ENCODE assay signal across 13 cellular contexts in the genomic region with DNA sequence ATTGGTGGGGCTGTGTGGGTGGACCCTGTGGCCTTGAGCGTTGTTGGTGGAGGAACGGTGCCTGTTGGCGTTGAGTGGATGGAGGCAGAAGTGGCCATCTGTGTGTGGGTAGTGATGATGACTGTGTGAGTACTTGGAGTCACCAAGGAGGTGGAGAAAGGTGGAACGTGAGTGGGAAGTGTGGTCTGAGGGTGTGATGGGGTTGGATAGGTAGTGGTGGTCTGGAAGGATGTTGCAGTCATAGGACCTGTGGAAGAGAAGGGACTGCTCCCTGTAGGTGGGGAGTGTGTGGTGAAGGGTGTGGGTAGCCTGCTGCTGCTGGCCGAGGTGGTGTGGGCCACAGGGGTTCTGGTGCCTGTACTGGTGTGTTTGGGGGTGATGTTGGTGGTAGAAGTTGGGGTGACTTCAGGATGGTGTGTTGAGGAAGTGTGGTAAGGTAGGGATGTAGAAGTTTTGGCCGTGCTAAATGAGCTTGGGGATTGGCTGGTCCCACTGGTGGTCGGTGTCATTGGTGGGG. TPM values are rescaled to one million over a fixed set of nuclear protein-coding genes. Genes with fewer than 3 reads are reported as not detected.
A peak's percentile ranks its signal among the peaks of the same experiment; 100 is the strongest.
DNase-seq lines count a peak whose midpoint lies in the region; ATAC-seq, FAIRE-seq and TF ChIP-seq lines count a peak whose summit lies in the region.
"Not testable (repeated sequence)": the region's sequence is repeated elsewhere in the genome, so short reads cannot be mapped to it uniquely, and the experiment has no call there.
"Had no signal": no experiment of that assay in that cellular context is flagged by ENCODE, and none has a peak within 500 bp of the region (broad histone marks: within the 10 kb centered on the region; RNA-seq: fewer than 3 reads in every experiment).

No MANE protein-coding gene starts in this region.

- not testable (repeated sequence) for TF ChIP-seq CTCF in H1 (IDR thresholded peaks at IDR 0.05; ENCODE audit: control extremely low read depth in 1 of 3, insufficient read depth in 1 of 3, low read depth in 1 of 3, low read length in 3 of 3); heart left ventricle (IDR thresholded peaks at IDR 0.05); gastrocnemius medialis (IDR thresholded peaks at IDR 0.05 in 4 of 5, conservative IDR thresholded peaks at IDR 0.05 in 1 of 5)

- peaks cover 20% of the 10 kb centered on the region for H3K9me3 Mint-ChIP-seq in T-helper 1 cell treated with Interleukin-12 subunit alpha and Interleukin-12 subunit beta and Interleukin-4 antibody, amounts not matched to agents 30 μg/mL and 1 μg/mL, for 36 hours

- H3K27me3 Mint-ChIP-seq in T-helper 1 cell treated with Interleukin-12 subunit alpha and Interleukin-12 subunit beta and Interleukin-4 antibody, amounts not matched to agents 30 μg/mL and 1 μg/mL, for 36 hours (ENCODE audit: low read depth) = not testable (repeated sequence)

- not testable (repeated sequence) for TF ChIP-seq POLR2A in GM12891 (IDR thresholded peaks at IDR 0.05; ENCODE audit: low read depth, low read length); H1 (IDR thresholded peaks at IDR 0.05; ENCODE audit: control extremely low read depth in 1 of 2, low read depth in 2 of 2, low read length in 2 of 2); heart left ventricle (IDR thresholded peaks at IDR 0.05); gastrocnemius medialis (IDR thresholded peaks at IDR 0.05)

- H3K79me1 ChIP-seq in H1 (ENCODE audit: low read depth, low read length) (peaks cover 12% of the 10 kb centered on the region), mesendoderm (ENCODE audit: low read length) (peaks cover 11% of the 10 kb centered on the region)

- H2BK5ac ChIP-seq in H1 (ENCODE audit: low read depth, low read length) = peak overlapping the region; percentile 91
- not testable (repeated sequence) for H2BK5ac ChIP-seq in mesendoderm (ENCODE audit: low read length)

- POLR2A ChIA-PET in H1 (lab: Charles Lee; ENCODE audit: partially characterized antibody) = interaction anchor here (1.2 to 3.0 kb wide), 4 partner anchors 9 to 88 kb away, joined by 3 to 12 read pairs (median 6); no protein-coding TSS in a partner anchor

- not testable (repeated sequence) for H3K4me3 ChIP-seq in H1 (ENCODE audit: extremely low read depth in 1 of 4, insufficient read depth in 2 of 4, low read depth in 3 of 4, low read length in 4 of 4); heart left ventricle; gastrocnemius medialis
- H3K4me3 ChIP-seq in mesendoderm (ENCODE audit: low read length) = peak overlapping the region; percentile 2

- not testable (repeated sequence) for H3K18ac ChIP-seq in H1 (ENCODE audit: extremely low read depth, low read length); mesendoderm (ENCODE audit: low read length)

- not testable (repeated sequence) for DNase-seq in GM12891 (ENCODE audit: insufficient read length, low spot score); H1 (ENCODE audit: low read depth in 1 of 2, low spot score in 2 of 2); heart left ventricle; mesendoderm; gastrocnemius medialis; urothelium cell line (ENCODE audit: low spot score)
- peak; percentile 21 for DNase-seq in activated naive CD4-positive, alpha-beta T cell treated with Interleukin-2 at 50 U/mL for 16 hours

- H4K91ac ChIP-seq in H1 (replicated peaks; ENCODE audit: insufficient read length, low read length) = not testable (repeated sequence)

- not testable (repeated sequence) for H2BK15ac ChIP-seq in H1 (ENCODE audit: low read length); mesendoderm (replicated peaks; ENCODE audit: low read depth)

- CTCF ChIA-PET in H1 (lab: Charles Lee; ENCODE audit: partially characterized antibody) = interaction anchor here (0.9 to 2.0 kb wide), 8 partner anchors 11 to 168 kb away, joined by 3 to 6 read pairs (median 3); no protein-coding TSS in a partner anchor

- not testable (repeated sequence) for H3K56ac ChIP-seq in H1 (replicated peaks; ENCODE audit: insufficient read length, low read depth, low read length); mesendoderm (ENCODE audit: low read length)

- H3K23ac ChIP-seq in H1 (ENCODE audit: insufficient read length); mesendoderm (ENCODE audit: low read length): not testable (repeated sequence)

- peaks cover 16% of the 10 kb centered on the region for H3K4me1 Mint-ChIP-seq in T-helper 1 cell treated with Interleukin-12 subunit alpha and Interleukin-12 subunit beta and Interleukin-4 antibody, amounts not matched to agents 30 μg/mL and 1 μg/mL, for 36 hours (ENCODE audit: low read depth)

- not testable (repeated sequence) for H2BK120ac ChIP-seq in H1 (replicated peaks; ENCODE audit: low read depth, low read length); mesendoderm (ENCODE audit: low read depth, low read length)

- H3K27ac Mint-ChIP-seq in T-helper 1 cell treated with Interleukin-12 subunit alpha and Interleukin-12 subunit beta and Interleukin-4 antibody, amounts not matched to agents 30 μg/mL and 1 μg/mL, for 36 hours = peak overlapping the region; percentile 6

- not testable (repeated sequence) for H3K14ac ChIP-seq in H1 (ENCODE audit: insufficient read length)

- not testable (repeated sequence) for H3K9ac ChIP-seq in H1 (replicated peaks in 1 of 4; ENCODE audit: extremely low read depth in 1 of 4, low read depth in 3 of 4, low read length in 3 of 4); mesendoderm (ENCODE audit: low read length)

- H4K20me1 ChIP-seq in H1 (replicated peaks in 1 of 2; ENCODE audit: control insufficient read depth in 1 of 2, insufficient read depth in 2 of 2, low read length in 2 of 2) = peaks cover under 1 to 11% of the 10 kb centered on the region in 2 experiments

- not testable (repeated sequence) for H3K27ac ChIP-seq in H1 (ENCODE audit: low read depth, low read length); heart left ventricle; mesendoderm (ENCODE audit: low read depth, low read length); gastrocnemius medialis

- peak overlapping the region; percentile 84; the same call in 1 of the 2 replicates for H2AK5ac ChIP-seq in H1 (ENCODE audit: low read depth, low read length)
- H2AK5ac ChIP-seq in mesendoderm (ENCODE audit: low read length) = not testable (repeated sequence)

- not testable (repeated sequence) for H3K4me2 ChIP-seq in H1 (ENCODE audit: insufficient read depth in 1 of 2, low read depth in 2 of 2, low read length in 2 of 2); mesendoderm (ENCODE audit: low read length)

- not testable (repeated sequence) for H3K27me3 ChIP-seq in H1 (replicated peaks in 1 of 4; ENCODE audit: control insufficient read depth in 3 of 4, extremely low read depth in 1 of 4, insufficient read depth in 3 of 4, low read length in 3 of 4); heart left ventricle; mesendoderm (ENCODE audit: insufficient read depth, low read length, poor library complexity); gastrocnemius medialis

- H3K4ac ChIP-seq in H1 (replicated peaks; ENCODE audit: insufficient read length, low read depth, low read length); mesendoderm (ENCODE audit: low read depth, low read length): not testable (repeated sequence)

- H3K36me3 ChIP-seq in H1 (ENCODE audit: control insufficient read depth in 2 of 4, insufficient read depth in 4 of 4, low read length in 3 of 4); mesendoderm (ENCODE audit: control insufficient read depth, insufficient read depth, low read length); gastrocnemius medialis: not testable (repeated sequence)
- peaks cover 0 to 22% (median 7%) of the 10 kb centered on the region in 9 donors for H3K36me3 ChIP-seq in heart left ventricle

- not testable (repeated sequence) for H3K23me2 ChIP-seq in H1 (ENCODE audit: low read depth, low read length)

- H2BK20ac ChIP-seq in H1 (ENCODE audit: low read length) = 0 out of 2 replicates have a peak overlapping the region, but pooled peaks have one; percentile 40

- H2BK12ac ChIP-seq in H1 (ENCODE audit: low read depth, low read length) = peak overlapping the region; percentile 75; the same call in 1 of the 2 replicates

- 64% methylated on average over 7 of the region's 7 CpGs; no CpG with 5 or more reads in 1 of the 2 experiments for WGBS in H1 (ENCODE audit: extremely low coverage in 1 of 2, insufficient coverage in 1 of 2, insufficient read length in 1 of 2, insufficient replicate concordance in 2 of 2, low coverage in 1 of 2, low lambda C conversion rate in 2 of 2, missing lambda C conversion rate in 1 of 2), 2 experiments
- 65 to 74% (median 70%) methylated on average over 7 of the region's 7 CpGs for WGBS in heart left ventricle, 4 donors
- 100% methylated on average over 1 of the region's 7 CpGs for WGBS in mesendoderm (ENCODE audit: extremely low coverage, insufficient coverage, low lambda C conversion rate)

- H3K36me3 Mint-ChIP-seq in T-helper 1 cell treated with Interleukin-12 subunit alpha and Interleukin-12 subunit beta and Interleukin-4 antibody, amounts not matched to agents 30 μg/mL and 1 μg/mL, for 36 hours (ENCODE audit: low read depth) = not testable (repeated sequence)

- not testable (repeated sequence) for TF ChIP-seq RAD21 in H1 (IDR thresholded peaks at IDR 0.05 in 1 of 2, conservative IDR thresholded peaks at IDR 0.05 in 1 of 2; ENCODE audit: low read depth in 2 of 2, low read length in 2 of 2)

- H3K9me3 ChIP-seq in H1 (ENCODE audit: insufficient read depth in 2 of 2, low read depth in 1 of 2, low read length in 1 of 2); heart left ventricle; gastrocnemius medialis: not testable (repeated sequence)

- TF ChIP-seq EP300 in H1 (IDR thresholded peaks at IDR 0.05; ENCODE audit: borderline replicate concordance in 1 of 2, low read depth in 2 of 2, low read length in 2 of 2) = not testable (repeated sequence)

- FAIRE-seq in GM12891 (lab: Jason Lieb, UNC) = peak; percentile 100
- FAIRE-seq in H1 (lab: Jason Lieb, UNC) = peak; percentile 100
- peak; percentile 100 for FAIRE-seq in urothelium cell line (lab: Jason Lieb, UNC)

- intact Hi-C loops in heart left ventricle (cut with DNase I); gastrocnemius medialis (cut with DNase I; ENCODE audit: low total_unique reads): not testable (repeated sequence)

- in situ Hi-C loops in gastrocnemius medialis (cut with MboI; ENCODE audit: low sequenced_read_pairs in 4 of 4) = not testable (repeated sequence)

- not testable (repeated sequence) for H2AFZ ChIP-seq in H1 (ENCODE audit: low read length)

- peak in 3 of 4 donors; percentile 25 to 39 (median 35) for ATAC-seq in heart left ventricle
- ATAC-seq in gastrocnemius medialis = peak; percentile 17 to 49

- H4K8ac ChIP-seq in H1 (ENCODE audit: extremely low read depth, insufficient read depth, low read length); mesendoderm (ENCODE audit: low read depth, low read length): not testable (repeated sequence)

- H3K4me3 Mint-ChIP-seq in T-helper 1 cell treated with Interleukin-12 subunit alpha and Interleukin-12 subunit beta and Interleukin-4 antibody, amounts not matched to agents 30 μg/mL and 1 μg/mL, for 36 hours = not testable (repeated sequence)

- not testable (repeated sequence) for H3K79me2 ChIP-seq in H1 (ENCODE audit: control insufficient read depth in 1 of 2, insufficient read depth in 2 of 2, low read length in 2 of 2); mesendoderm (ENCODE audit: control insufficient read depth, insufficient read depth, low read length)

- H4K5ac ChIP-seq in H1 (ENCODE audit: insufficient read length, low read depth, low read length); mesendoderm (ENCODE audit: low read length): not testable (repeated sequence)

- H3K4me1 ChIP-seq in H1 (replicated peaks in 1 of 4; ENCODE audit: control insufficient read depth in 3 of 4, insufficient read depth in 4 of 4, low read length in 3 of 4); heart left ventricle; mesendoderm (ENCODE audit: control insufficient read depth, low read depth, low read length); gastrocnemius medialis: not testable (repeated sequence)

RNA-seq across cellular contexts. Expression of a gene that starts 19.9 kb away (rescaled TPM):
- 0.47 TPM for polyA plus RNA-seq in GM12891 (2012; ENCODE audit: low read depth, missing spikeins)
- not detected in 2 replicates for total RNA-seq in H1 (2021; fragmentation: NEBNext Ultra II Directional; extraction: Animal tissue kit (Norgen Biotek cat#: 25700))
- 0.09 TPM in 1 of 2 replicates, not detected in the other for polyA plus RNA-seq in H1 (2011; rRNA removed)
- polyA plus RNA-seq in H1 (2011; cell fraction: cytosol; rRNA removed) = not detected
- polyA plus RNA-seq in H1 (2011; cell fraction: nucleus; rRNA removed) = not detected
- polyA plus RNA-seq in H1 (2012, experiment 1 of 2) = 0.24 to 1.1 TPM (median 0.29 TPM) in 4 replicates
- polyA plus RNA-seq in H1 (2012, experiment 2 of 2) = 0.03 TPM
- polyA plus RNA-seq in H1 (2013, experiment 1 of 2) = under 0.01 TPM
- polyA plus RNA-seq in H1 (2013, experiment 2 of 2) = not detected
- polyA minus RNA-seq in H1 (2011; rRNA and poly(A)+ RNA removed) = not detected in 2 replicates
- polyA minus RNA-seq in H1 (2011; cell fraction: cytosol; rRNA and poly(A)+ RNA removed) = not detected
- polyA minus RNA-seq in H1 (2011; cell fraction: nucleus; rRNA and poly(A)+ RNA removed) = not detected
- not detected for total RNA-seq in heart left ventricle
- polyA plus RNA-seq in heart left ventricle = under 1 TPM; 0.04 to 0.06 TPM
- not detected for polyA plus RNA-seq in mesendoderm (2013, experiment 1 of 2)
- not detected for polyA plus RNA-seq in mesendoderm (2013, experiment 2 of 2)
- total RNA-seq in gastrocnemius medialis = not detected
- total RNA-seq: activated CD8-positive, alpha-beta memory T cell treated with anti-CD3 and anti-CD28 coated beads for 36 hours; OCI-LY7 had no signal
- polyA plus RNA-seq: mammary epithelial cell had no signal

RNA-seq across cellular contexts. Expression of a gene that starts 58.0 kb away (rescaled TPM):
- polyA plus RNA-seq in GM12891 (2012; ENCODE audit: low read depth, missing spikeins) = 0.09 TPM
- not detected in 2 replicates for total RNA-seq in H1 (2021; fragmentation: NEBNext Ultra II Directional; extraction: Animal tissue kit (Norgen Biotek cat#: 25700))
- polyA plus RNA-seq in H1 (2011; rRNA removed) (not detected in 2 replicates), heart left ventricle (under 1 TPM in 1 of 2 donors, not detected in 1; 0.01 TPM)
- not detected for polyA plus RNA-seq in H1 (2011; cell fraction: cytosol; rRNA removed)
- polyA plus RNA-seq in H1 (2011; cell fraction: nucleus; rRNA removed) = not detected
- 0.01 to 0.04 TPM in 2 of 4 replicates, not detected in the others for polyA plus RNA-seq in H1 (2012, experiment 1 of 2)
- polyA plus RNA-seq in H1 (2012, experiment 2 of 2) = not detected
- 0.02 TPM for polyA plus RNA-seq in H1 (2013, experiment 1 of 2)
- polyA plus RNA-seq in H1 (2013, experiment 2 of 2) = under 0.01 TPM
- polyA minus RNA-seq in H1 (2011; rRNA and poly(A)+ RNA removed) = not detected in 2 replicates
- not detected for polyA minus RNA-seq in H1 (2011; cell fraction: cytosol; rRNA and poly(A)+ RNA removed)
- polyA minus RNA-seq in H1 (2011; cell fraction: nucleus; rRNA and poly(A)+ RNA removed) = not detected
- total RNA-seq in heart left ventricle (under 1 TPM in 1 of 9 donors, not detected in 8; 0.07 TPM), gastrocnemius medialis (under 1 TPM in 1 of 4 donors, not detected in 3; 0.90 TPM)
- polyA plus RNA-seq in mesendoderm (2013, experiment 1 of 2) = not detected
- polyA plus RNA-seq in mesendoderm (2013, experiment 2 of 2) = under 0.01 TPM
- total RNA-seq: activated CD8-positive, alpha-beta memory T cell treated with anti-CD3 and anti-CD28 coated beads for 36 hours; endodermal cell; mammary epithelial cell; OCI-LY7; temporal lobe had no signal
- polyA plus RNA-seq: mammary epithelial cell had no signal
